In genomic region chr10:68047088-68047487, GRCh38 we compare ENCODE assay signal across 17 cellular contexts. TPM values are rescaled to one million over a fixed set of nuclear protein-coding genes. Genes with fewer than 3 reads are reported as not detected.
DNase-seq lines count a peak whose midpoint lies in the region; ATAC-seq and TF ChIP-seq lines count a peak whose summit lies in the region.
"Had no signal": no experiment of that assay in that cellular context is flagged by ENCODE, and none has a peak within 500 bp of the region (broad histone marks: within the 10 kb centered on the region; RNA-seq: fewer than 3 reads in every experiment).

No MANE protein-coding gene starts in this region.

- no peaks in the 10 kb centered on the region for H4K20me1 ChIP-seq in OCI-LY7 (ENCODE audit: insufficient read depth, low read length)

- peak overlapping the region; percentile 27 for H3K4me2 ChIP-seq in OCI-LY7 (ENCODE audit: low read length)
- H3K4me2 ChIP-seq: smooth muscle cell had no signal

- peak overlapping the region; percentile 9 for H3K27ac Mint-ChIP-seq in osteocyte (ENCODE audit: unreplicated experiment)
- H3K27ac Mint-ChIP-seq: activated naive CD4-positive, alpha-beta T cell treated with anti-CD3 and anti-CD28 coated beads for 36 hours; nephron had no signal

- no TSS peak for BruUV-seq in OCI-LY7 (replicated peaks; lab: Mats Ljungman, UMichigan)

- peaks cover 17% of the 10 kb centered on the region for H3K36me3 ChIP-seq in OCI-LY7 (ENCODE audit: insufficient read depth, low read length)
- H3K36me3 ChIP-seq: BE2C had no signal

- no peaks in the 10 kb centered on the region; the same call in 1 of the 2 replicates for H3K79me2 ChIP-seq in OCI-LY7 (ENCODE audit: insufficient read depth, low read depth, low read length)

- H3K9me3 ChIP-seq in OCI-LY7 (ENCODE audit: low read length), result no peaks in the 10 kb centered on the region
- H3K9me3 ChIP-seq: BE2C had no signal

- DNase-seq in OCI-LY7 (ENCODE audit: low spot score) (no peak), osteocyte (ENCODE audit: extremely low spot score, unreplicated experiment) (no peak), NCI-H1105 treated with DMSO at 0.1 percent for 48 hours (lab: John Stamatoyannopoulos, UW) (no peak), NCI-H345 (lab: John Stamatoyannopoulos, UW) (no peak)
- DNase-seq: activated naive CD4-positive, alpha-beta T cell treated with anti-CD3 and anti-CD28 coated beads for 36 hours; BE2C; HCEC 1CT; hippocampal formation; IMR-90; NCI-H1930; NCI-H446 treated with DMSO at 0.1 percent for 48 hours; stimulated activated CD8-positive, alpha-beta memory T cell treated with anti-CD3 and anti-CD28 coated beads, Interleukin-4, amount 100 ng/mL, for 48 hours had no signal

- intact Hi-C loops in OCI-LY7 (cut with micrococcal nuclease; ENCODE audit: unreplicated experiment), result no loop called here

- no peaks in the 10 kb centered on the region for H3K9me2 ChIP-seq in OCI-LY7 (ENCODE audit: insufficient read depth, low read length)

- CTCF ChIA-PET in OCI-LY7 (lab: Charles Lee; ENCODE audit: unreplicated experiment), result no interaction called here

- H3K4me1 ChIP-seq in OCI-LY7 (ENCODE audit: insufficient read depth, low read length, poor library complexity, severe bottlenecking), result peaks cover 27% of the 10 kb centered on the region
- H3K4me1 ChIP-seq: BE2C had no signal

- ATAC-seq in GM19035 (IDR thresholded peaks at IDR 0.05; ENCODE audit: unreplicated experiment), result peak; percentile 51
- peak; percentile 44 for ATAC-seq in HG02642 (IDR thresholded peaks at IDR 0.05; ENCODE audit: poor library complexity, unreplicated experiment)
- ATAC-seq in HG02763 (IDR thresholded peaks at IDR 0.05; ENCODE audit: unreplicated experiment), result no peak

- H3K27ac ChIP-seq in OCI-LY7 (ENCODE audit: low read depth, low read length, poor library complexity, severe bottlenecking), result no peak overlapping the region

- POLR2A ChIA-PET in OCI-LY7 (lab: Charles Lee), result interaction anchor here (0.7 to 1.2 kb wide), 5 partner anchors 10 to 784 kb away, joined by 3 to 7 read pairs (median 3); no protein-coding TSS in a partner anchor

- peaks cover 42% of the 10 kb centered on the region for H3K4me1 Mint-ChIP-seq in osteocyte (ENCODE audit: unreplicated experiment)
- H3K4me1 Mint-ChIP-seq: nephron had no signal

- TF ChIP-seq CTCF in OCI-LY7 (conservative IDR thresholded peaks at IDR 0.05; ENCODE audit: low read length), result no peak
- TF ChIP-seq CTCF in osteocyte (IDR thresholded peaks at IDR 0.05), result no peak

- H3K36me3 Mint-ChIP-seq in osteocyte (ENCODE audit: unreplicated experiment), result peaks cover 24% of the 10 kb centered on the region

- peak overlapping the region; percentile 6; the same call in 1 of the 2 replicates for H2AFZ ChIP-seq in OCI-LY7 (ENCODE audit: low read length)

- H3K4me3 Mint-ChIP-seq in osteocyte (ENCODE audit: unreplicated experiment), result no peak overlapping the region
- H3K4me3 Mint-ChIP-seq: activated naive CD4-positive, alpha-beta T cell treated with anti-CD3 and anti-CD28 coated beads for 36 hours; nephron had no signal

- H3K27me3 Mint-ChIP-seq in osteocyte (ENCODE audit: unreplicated experiment), result no peaks in the 10 kb centered on the region

- H3K9me3 Mint-ChIP-seq in osteocyte (ENCODE audit: unreplicated experiment), result no peaks in the 10 kb centered on the region
- H3K9me3 Mint-ChIP-seq: activated naive CD4-positive, alpha-beta T cell treated with anti-CD3 and anti-CD28 coated beads for 36 hours; nephron had no signal

- H3K4me3 ChIP-seq in OCI-LY7 (ENCODE audit: low read depth, low read length, poor library complexity, severe bottlenecking), result no peak overlapping the region
- H3K4me3 ChIP-seq: smooth muscle cell had no signal

RNA-seq across cellular contexts. Expression of gene HERC4, which starts 28.0 kb away (rescaled TPM):
- total RNA-seq in OCI-LY7 (2014; rRNA removed; shearing (Covaris generic)), result 34.2 and 36.1 TPM in 2 replicates
- total RNA-seq in OCI-LY7 (2022), result 72.6 and 77.4 TPM in 2 replicates
- 57.0 and 59.4 TPM in 2 replicates for total RNA-seq in osteocyte
